11 cellular contexts compared by ENCODE assay signal in genomic region chr20:57480444-57481152, GRCh38. TPM values are rescaled to one million over a fixed set of nuclear protein-coding genes. Genes with fewer than 3 reads are reported as not detected.
DNase-seq lines count a peak whose midpoint lies in the region; ATAC-seq and TF ChIP-seq lines count a peak whose summit lies in the region.
"Had no signal": no experiment of that assay in that cellular context is flagged by ENCODE, and none has a peak within 500 bp of the region (broad histone marks: within the 10 kb centered on the region; RNA-seq: fewer than 3 reads in every experiment).

No MANE protein-coding gene starts in this region.

- H3K27ac ChIP-seq in right atrium auricular region = peak overlapping the region; percentile 26 to 40
- H3K27ac ChIP-seq in foreskin keratinocyte = no peak overlapping the region
- H3K27ac ChIP-seq: dorsolateral prefrontal cortex, right lobe of liver had no signal

- ATAC-seq in GM18519 (IDR thresholded peaks at IDR 0.05; ENCODE audit: low FRiP score, unreplicated experiment) = peak; percentile 62
- ATAC-seq in HG02571 (IDR thresholded peaks at IDR 0.05; ENCODE audit: unreplicated experiment) = peak; percentile 57
- ATAC-seq in foreskin keratinocyte = no peak

- H3K4me3 ChIP-seq in right atrium auricular region = no peak overlapping the region
- H3K4me3 ChIP-seq: dorsolateral prefrontal cortex, right lobe of liver had no signal

- TF ChIP-seq CTCF in right atrium auricular region (IDR thresholded peaks at IDR 0.05) (no peak), foreskin keratinocyte (conservative IDR thresholded peaks at IDR 0.05) (no peak)

- H3K4me1 ChIP-seq in right atrium auricular region (peaks cover 0 to 28% of the 10 kb centered on the region in 2 donors), foreskin keratinocyte (no peaks in the 10 kb centered on the region)
- H3K4me1 ChIP-seq: right lobe of liver had no signal

- H3K27me3 ChIP-seq in right atrium auricular region = no peaks in the 10 kb centered on the region
- peaks cover 52% of the 10 kb centered on the region for H3K27me3 ChIP-seq in foreskin keratinocyte
- H3K27me3 ChIP-seq: right lobe of liver had no signal

- H3K9me3 ChIP-seq in right atrium auricular region = no peaks in the 10 kb centered on the region
- H3K9me3 ChIP-seq: right lobe of liver had no signal

- DNase-seq in NCI-H526 (lab: John Stamatoyannopoulos, UW) (peak; percentile 74 to 90), right atrium auricular region (ENCODE audit: low spot score) (no peak), DMS153 treated with DMSO at 0.1 percent for 48 hours (lab: John Stamatoyannopoulos, UW; ENCODE audit: unreplicated experiment) (no peak), NCI-H2227 (lab: John Stamatoyannopoulos, UW; ENCODE audit: unreplicated experiment) (no peak), NCI-H1048 (lab: John Stamatoyannopoulos, UW) (no peak), foreskin keratinocyte (no peak)
- DNase-seq: IMR-90 had no signal

- no peaks in the 10 kb centered on the region for H3K36me3 ChIP-seq in right atrium auricular region
- H3K36me3 ChIP-seq: right lobe of liver had no signal

RNA-seq across cellular contexts. Expression of gene CTCFL, which starts 44.3 kb away (rescaled TPM):
- total RNA-seq in right atrium auricular region (not detected), foreskin keratinocyte (not detected in 2 replicates)
- not detected in 2 replicates for polyA plus RNA-seq in foreskin keratinocyte
- total RNA-seq: IMR-90 had no signal
- polyA plus RNA-seq: IMR-90 had no signal

Comparison
In these comparisons a context has a peak if more than half of its experiments do, and no peak if none do; other contexts are left out.
1. DNase-seq: peak in NCI-H526 (2 of 2); none in right atrium auricular region (single experiment), DMS153 treated with DMSO at 0.1 percent for 48 hours (single experiment), NCI-H2227 (single experiment), NCI-H1048 (single experiment) and foreskin keratinocyte (0 of 2).